ENCODE assay signal across 8 cellular contexts in the genomic region with DNA sequence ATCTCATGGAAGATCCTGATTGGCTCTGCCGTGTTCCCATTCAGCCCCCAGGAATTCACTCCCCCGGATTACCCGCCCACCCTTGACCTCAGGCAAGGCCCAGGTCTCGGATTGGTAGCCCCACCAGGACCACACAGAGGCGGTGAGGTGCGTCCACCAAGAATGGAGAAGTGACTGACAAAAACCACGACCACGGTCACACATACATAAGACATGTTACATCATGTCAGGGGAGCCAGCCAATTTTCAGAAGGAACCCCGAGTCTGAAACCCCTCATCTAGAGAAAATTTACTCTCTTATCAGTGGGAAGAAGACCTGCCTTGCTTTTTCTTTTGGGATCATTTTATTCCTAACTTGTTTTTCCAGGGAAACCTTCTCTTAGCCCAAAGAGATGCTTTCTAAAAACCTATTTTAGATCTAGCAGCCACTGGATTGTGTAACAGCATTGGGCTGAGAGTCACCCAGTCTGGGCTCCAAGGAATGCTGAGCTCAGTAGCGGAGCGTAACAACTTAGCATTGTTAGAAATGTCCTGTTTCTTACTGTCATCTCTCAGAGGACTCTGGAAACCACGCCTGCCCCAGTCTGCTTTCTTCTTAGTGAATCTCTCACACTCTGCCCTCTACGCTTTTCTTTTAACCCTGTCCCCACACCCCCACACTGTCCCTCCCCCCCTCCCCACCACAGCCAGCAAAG.
DNase-seq lines count a peak whose midpoint lies in the region; ATAC-seq and TF ChIP-seq lines count a peak whose summit lies in the region.
"Had no signal": no experiment of that assay in that cellular context is flagged by ENCODE, and none has a peak within 500 bp of the region (broad histone marks: within the 10 kb centered on the region; RNA-seq: fewer than 3 reads in every experiment).

No MANE protein-coding gene starts in this region.

- TF ChIP-seq POLR2A in suprapubic skin (IDR thresholded peaks at IDR 0.05), result no peak

- intact Hi-C loops in PC-9 (cut with micrococcal nuclease; ENCODE audit: unreplicated experiment), result no loop called here

- no peak for TF ChIP-seq EP300 in suprapubic skin (IDR thresholded peaks at IDR 0.05)

- H3F3A ChIP-seq in PC-9 (ENCODE audit: insufficient read depth, low read depth), result peaks cover 13% of the 10 kb centered on the region; the same call in 1 of the 2 replicates

- H3K27me3 ChIP-seq in suprapubic skin (no peaks in the 10 kb centered on the region), PC-9 (ENCODE audit: insufficient read depth, low read depth) (no peaks in the 10 kb centered on the region)

- POLR2A ChIA-PET in PC-9 (lab: Charles Lee; ENCODE audit: unreplicated experiment), result no interaction called here

- H3K79me2 ChIP-seq in PC-9 (ENCODE audit: low read depth), result peaks cover 24% of the 10 kb centered on the region

- H3K9me2 ChIP-seq in PC-9 (ENCODE audit: insufficient read depth), result no peaks in the 10 kb centered on the region

- no peaks in the 10 kb centered on the region for H3K9me3 ChIP-seq in suprapubic skin
- no peaks in the 10 kb centered on the region for H3K9me3 ChIP-seq in PC-9 (ENCODE audit: insufficient read depth, low read depth)

- H3K4me2 ChIP-seq in PC-9, result no peak overlapping the region

- H3K27ac ChIP-seq in suprapubic skin, result peak overlapping the region; percentile 36
- H3K27ac ChIP-seq in PC-9, result no peak overlapping the region

- H3K36me3 ChIP-seq in suprapubic skin (peaks cover 11% of the 10 kb centered on the region), PC-9 (ENCODE audit: low read depth) (no peaks in the 10 kb centered on the region; the same call in 1 of the 2 replicates)

- H4K20me1 ChIP-seq in PC-9 (ENCODE audit: insufficient read depth), result peaks cover 18% of the 10 kb centered on the region

- no TSS peak for BruUV-seq in PC-9 (replicated peaks; lab: Mats Ljungman, UMichigan)

- TF ChIP-seq CTCF in suprapubic skin (IDR thresholded peaks at IDR 0.05) (no peak), PC-9 (conservative IDR thresholded peaks at IDR 0.05) (no peak)

- ATAC-seq in GM19043 (IDR thresholded peaks at IDR 0.05; ENCODE audit: low read depth, unreplicated experiment), result peak; percentile 47
- no peak for ATAC-seq in activated CD4-positive, CD25-positive, alpha-beta regulatory T cell treated with anti-CD3 and anti-CD28 coated beads, Interleukin-2, amount 50 U/mL, for 24 hours

- no peak overlapping the region for H2AFZ ChIP-seq in PC-9

- CTCF ChIA-PET in PC-9 (lab: Charles Lee), result no interaction called here

- H3K4me1 ChIP-seq in suprapubic skin (peaks cover 64% of the 10 kb centered on the region), PC-9 (replicated peaks; ENCODE audit: insufficient read depth) (no peaks in the 10 kb centered on the region)

- H3K4me3 ChIP-seq in suprapubic skin (no peak overlapping the region), PC-9 (no peak overlapping the region)

- WGBS in suprapubic skin, result 62% methylated on average over 13 of the region's 13 CpGs

- DNase-seq in SKM-1 treated with dmso at 0.1 percent for 144 hours (lab: John Stamatoyannopoulos, UW; ENCODE audit: unreplicated experiment) (peak; percentile 57), germinal center (ENCODE audit: low spot score) (peak; percentile 48), suprapubic skin (ENCODE audit: low spot score in 2 of 2) (peak in 1 of 2 donors; percentile 70), PC-9 (no peak), NCI-H2107 (lab: John Stamatoyannopoulos, UW) (no peak)
- DNase-seq: NCI-H524 had no signal

Comparison
In these comparisons a context has a peak if more than half of its experiments do, and no peak if none do; other contexts are left out.
1. DNase-seq: peak in SKM-1 treated with dmso at 0.1 percent for 144 hours (single experiment) and germinal center (single experiment); none in PC-9 (0 of 2) and NCI-H2107 (single experiment).